ENCODE assay signal across 2 cellular contexts in the genomic region with DNA sequence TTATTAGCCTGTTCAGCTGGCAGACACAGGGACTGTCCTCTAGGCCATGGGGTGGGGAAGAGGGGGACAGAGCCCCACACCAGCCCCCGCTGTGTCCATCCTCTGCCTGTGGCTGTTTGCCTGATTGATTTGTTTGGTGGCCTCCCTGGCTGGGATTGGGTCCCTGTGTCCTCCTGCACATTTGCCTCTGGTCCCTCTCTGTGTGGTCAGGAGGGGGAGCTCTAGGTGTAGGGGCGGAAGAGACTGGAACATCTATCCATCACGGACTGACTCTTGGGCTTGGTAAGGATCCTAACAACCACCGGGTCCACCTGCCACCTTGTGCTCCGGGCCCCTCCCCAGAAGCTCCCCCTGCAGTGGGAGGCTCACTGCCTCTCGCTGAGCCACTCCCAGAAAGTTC.
A peak's percentile ranks its signal among the peaks of the same experiment; 100 is the strongest.
TF ChIP-seq lines count a peak whose summit lies in the region.

No MANE protein-coding gene starts in this region.

TF ChIP-seq in HEK293, 187 proteins besides CTCF, POLR2A, EP300 and RAD21 (continued from another document):
- TF ChIP-seq, protein P1, sequence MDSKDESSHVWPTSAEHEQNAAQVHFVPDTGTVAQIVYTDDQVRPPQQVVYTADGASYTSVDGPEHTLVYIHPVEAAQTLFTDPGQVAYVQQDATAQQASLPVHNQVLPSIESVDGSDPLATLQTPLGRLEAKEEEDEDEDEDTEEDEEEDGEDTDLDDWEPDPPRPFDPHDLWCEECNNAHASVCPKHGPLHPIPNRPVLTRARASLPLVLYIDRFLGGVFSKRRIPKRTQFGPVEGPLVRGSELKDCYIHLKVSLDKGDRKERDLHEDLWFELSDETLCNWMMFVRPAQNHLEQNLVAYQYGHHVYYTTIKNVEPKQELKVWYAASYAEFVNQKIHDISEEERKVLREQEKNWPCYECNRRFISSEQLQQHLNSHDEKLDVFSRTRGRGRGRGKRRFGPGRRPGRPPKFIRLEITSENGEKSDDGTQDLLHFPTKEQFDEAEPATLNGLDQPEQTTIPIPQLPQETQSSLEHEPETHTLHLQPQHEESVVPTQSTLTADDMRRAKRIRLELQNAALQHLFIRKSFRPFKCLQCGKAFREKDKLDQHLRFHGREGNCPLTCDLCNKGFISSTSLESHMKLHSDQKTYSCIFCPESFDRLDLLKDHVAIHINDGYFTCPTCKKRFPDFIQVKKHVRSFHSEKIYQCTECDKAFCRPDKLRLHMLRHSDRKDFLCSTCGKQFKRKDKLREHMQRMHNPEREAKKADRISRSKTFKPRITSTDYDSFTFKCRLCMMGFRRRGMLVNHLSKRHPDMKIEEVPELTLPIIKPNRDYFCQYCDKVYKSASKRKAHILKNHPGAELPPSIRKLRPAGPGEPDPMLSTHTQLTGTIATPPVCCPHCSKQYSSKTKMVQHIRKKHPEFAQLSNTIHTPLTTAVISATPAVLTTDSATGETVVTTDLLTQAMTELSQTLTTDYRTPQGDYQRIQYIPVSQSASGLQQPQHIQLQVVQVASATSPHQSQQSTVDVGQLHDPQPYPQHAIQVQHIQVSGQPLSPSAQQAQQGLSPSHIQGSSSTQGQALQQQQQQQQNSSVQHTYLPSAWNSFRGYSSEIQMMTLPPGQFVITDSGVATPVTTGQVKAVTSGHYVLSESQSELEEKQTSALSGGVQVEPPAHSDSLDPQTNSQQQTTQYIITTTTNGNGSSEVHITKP (tag by site-specific recombination; IDR thresholded peaks at IDR 0.05): no peak
- TF ChIP-seq ZNF654 (tag by site-specific recombination; IDR thresholded peaks at IDR 0.05; ENCODE audit: low read depth): peak; percentile 75
- TF ChIP-seq ZNF600 (tag by site-specific recombination; IDR thresholded peaks at IDR 0.05): peak; percentile 50; the same call in 1 of the 2 replicates
- TF ChIP-seq, protein P2, sequence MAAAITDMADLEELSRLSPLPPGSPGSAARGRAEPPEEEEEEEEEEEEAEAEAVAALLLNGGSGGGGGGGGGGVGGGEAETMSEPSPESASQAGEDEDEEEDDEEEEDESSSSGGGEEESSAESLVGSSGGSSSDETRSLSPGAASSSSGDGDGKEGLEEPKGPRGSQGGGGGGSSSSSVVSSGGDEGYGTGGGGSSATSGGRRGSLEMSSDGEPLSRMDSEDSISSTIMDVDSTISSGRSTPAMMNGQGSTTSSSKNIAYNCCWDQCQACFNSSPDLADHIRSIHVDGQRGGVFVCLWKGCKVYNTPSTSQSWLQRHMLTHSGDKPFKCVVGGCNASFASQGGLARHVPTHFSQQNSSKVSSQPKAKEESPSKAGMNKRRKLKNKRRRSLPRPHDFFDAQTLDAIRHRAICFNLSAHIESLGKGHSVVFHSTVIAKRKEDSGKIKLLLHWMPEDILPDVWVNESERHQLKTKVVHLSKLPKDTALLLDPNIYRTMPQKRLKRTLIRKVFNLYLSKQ (tag by site-specific recombination; IDR thresholded peaks at IDR 0.05; ENCODE audit: borderline replicate concordance): no peak
- TF ChIP-seq, protein P3, sequence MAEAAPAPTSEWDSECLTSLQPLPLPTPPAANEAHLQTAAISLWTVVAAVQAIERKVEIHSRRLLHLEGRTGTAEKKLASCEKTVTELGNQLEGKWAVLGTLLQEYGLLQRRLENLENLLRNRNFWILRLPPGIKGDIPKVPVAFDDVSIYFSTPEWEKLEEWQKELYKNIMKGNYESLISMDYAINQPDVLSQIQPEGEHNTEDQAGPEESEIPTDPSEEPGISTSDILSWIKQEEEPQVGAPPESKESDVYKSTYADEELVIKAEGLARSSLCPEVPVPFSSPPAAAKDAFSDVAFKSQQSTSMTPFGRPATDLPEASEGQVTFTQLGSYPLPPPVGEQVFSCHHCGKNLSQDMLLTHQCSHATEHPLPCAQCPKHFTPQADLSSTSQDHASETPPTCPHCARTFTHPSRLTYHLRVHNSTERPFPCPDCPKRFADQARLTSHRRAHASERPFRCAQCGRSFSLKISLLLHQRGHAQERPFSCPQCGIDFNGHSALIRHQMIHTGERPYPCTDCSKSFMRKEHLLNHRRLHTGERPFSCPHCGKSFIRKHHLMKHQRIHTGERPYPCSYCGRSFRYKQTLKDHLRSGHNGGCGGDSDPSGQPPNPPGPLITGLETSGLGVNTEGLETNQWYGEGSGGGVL (tag by site-specific recombination; IDR thresholded peaks at IDR 0.05): no peak

TF ChIP-seq in HepG2, 621 proteins besides CTCF, POLR2A, EP300 and RAD21 (continued from another document):
- TF ChIP-seq, protein P4, sequence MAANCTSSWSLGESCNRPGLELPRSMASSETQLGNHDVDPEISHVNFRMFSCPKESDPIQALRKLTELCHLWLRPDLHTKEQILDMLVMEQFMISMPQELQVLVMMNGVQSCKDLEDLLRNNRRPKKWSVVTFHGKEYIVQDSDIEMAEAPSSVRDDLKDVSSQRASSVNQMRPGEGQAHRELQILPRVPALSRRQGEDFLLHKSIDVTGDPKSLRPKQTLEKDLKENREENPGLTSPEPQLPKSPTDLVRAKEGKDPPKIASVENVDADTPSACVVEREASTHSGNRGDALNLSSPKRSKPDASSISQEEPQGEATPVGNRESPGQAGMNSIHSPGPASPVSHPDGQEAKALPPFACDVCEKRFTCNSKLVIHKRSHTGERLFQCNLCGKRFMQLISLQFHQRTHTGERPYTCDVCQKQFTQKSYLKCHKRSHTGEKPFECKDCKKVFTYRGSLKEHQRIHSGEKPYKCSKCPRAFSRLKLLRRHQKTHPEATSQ (CRISPR knock-in tag; IDR thresholded peaks at IDR 0.05; ENCODE audit: borderline replicate concordance): no peak
- TF ChIP-seq, protein P5, sequence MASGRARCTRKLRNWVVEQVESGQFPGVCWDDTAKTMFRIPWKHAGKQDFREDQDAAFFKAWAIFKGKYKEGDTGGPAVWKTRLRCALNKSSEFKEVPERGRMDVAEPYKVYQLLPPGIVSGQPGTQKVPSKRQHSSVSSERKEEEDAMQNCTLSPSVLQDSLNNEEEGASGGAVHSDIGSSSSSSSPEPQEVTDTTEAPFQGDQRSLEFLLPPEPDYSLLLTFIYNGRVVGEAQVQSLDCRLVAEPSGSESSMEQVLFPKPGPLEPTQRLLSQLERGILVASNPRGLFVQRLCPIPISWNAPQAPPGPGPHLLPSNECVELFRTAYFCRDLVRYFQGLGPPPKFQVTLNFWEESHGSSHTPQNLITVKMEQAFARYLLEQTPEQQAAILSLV (CRISPR knock-in tag; IDR thresholded peaks at IDR 0.05; ENCODE audit: borderline replicate concordance): no peak
- TF ChIP-seq AGO1 (IDR thresholded peaks at IDR 0.05; ENCODE audit: low read depth, low read length, poor library complexity, severe bottlenecking) (no peak), SMC3 (IDR thresholded peaks at IDR 0.05; ENCODE audit: low read length) (peak; percentile 51; the same call in 1 of the 2 replicates), TEAD2 (CRISPR knock-in tag; IDR thresholded peaks at IDR 0.05) (no peak), ZBTB7A (CRISPR knock-in tag; IDR thresholded peaks at IDR 0.05) (no peak)
